In genomic region chr3:170307998-170308398, GRCh38 we compare ENCODE assay signal across 1 cellular context.
A peak's percentile ranks its signal among the peaks of the same experiment; 100 is the strongest.
TF ChIP-seq lines count a peak whose summit lies in the region.

No MANE protein-coding gene starts in this region.

TF ChIP-seq in HEK293, 187 proteins besides CTCF, POLR2A, EP300 and RAD21 (continued from another document):
- TF ChIP-seq PRDM10 (tag by site-specific recombination; IDR thresholded peaks at IDR 0.05) (no peak), PRDM4 (tag by site-specific recombination; IDR thresholded peaks at IDR 0.05) (no peak), ZIC2 (tag by site-specific recombination; IDR thresholded peaks at IDR 0.05) (no peak), ZNF155 (tag by site-specific recombination; IDR thresholded peaks at IDR 0.05) (no peak), KLF7 (tag by site-specific recombination; IDR thresholded peaks at IDR 0.05; ENCODE audit: borderline replicate concordance) (no peak), ZNF169 (tag by site-specific recombination; IDR thresholded peaks at IDR 0.05) (no peak), RBAK (tag by site-specific recombination; IDR thresholded peaks at IDR 0.05) (no peak), ZNF10 (tag by site-specific recombination; IDR thresholded peaks at IDR 0.05) (no peak), SP7 (tag by site-specific recombination; IDR thresholded peaks at IDR 0.05) (no peak), ZNF670 (tag by site-specific recombination; IDR thresholded peaks at IDR 0.05; ENCODE audit: low read depth) (no peak), SETDB1 (IDR thresholded peaks at IDR 0.05; ENCODE audit: insufficient read length, low read length) (peak; percentile 24), ZNF596 (tag by site-specific recombination; IDR thresholded peaks at IDR 0.05) (no peak), ZNF785 (tag by site-specific recombination; IDR thresholded peaks at IDR 0.05) (no peak), ZNF148 (tag by site-specific recombination; IDR thresholded peaks at IDR 0.05; ENCODE audit: borderline replicate concordance) (no peak), ZNF645 (tag by site-specific recombination; IDR thresholded peaks at IDR 0.05) (no peak), ZSCAN23 (tag by site-specific recombination; IDR thresholded peaks at IDR 0.05) (no peak), ZNF292 (tag by site-specific recombination; IDR thresholded peaks at IDR 0.05; ENCODE audit: borderline replicate concordance, low read depth) (no peak), KLF17 (tag by site-specific recombination; IDR thresholded peaks at IDR 0.05) (peak; percentile 63; the same call in 1 of the 2 replicates), ZNF398 (tag by site-specific recombination; IDR thresholded peaks at IDR 0.05) (no peak), ZNF24 (tag by site-specific recombination; IDR thresholded peaks at IDR 0.05) (no peak), ZNF530 (tag by site-specific recombination; IDR thresholded peaks at IDR 0.05; ENCODE audit: low read depth) (no peak)
TF ChIP-seq in HEK293: peak in this region for 5.
